ENCODE assay signal across 1 cellular context in genomic region chr14:106276326-106277267, GRCh38.
TF ChIP-seq lines count a peak whose summit lies in the region.

No MANE protein-coding gene starts in this region.

TF ChIP-seq in GM23338, 12 proteins besides CTCF, POLR2A, EP300 and RAD21 (continued from another document):
- TF ChIP-seq REST (IDR thresholded peaks at IDR 0.05; ENCODE audit: unreplicated experiment), result no peak
